In the genomic region with DNA sequence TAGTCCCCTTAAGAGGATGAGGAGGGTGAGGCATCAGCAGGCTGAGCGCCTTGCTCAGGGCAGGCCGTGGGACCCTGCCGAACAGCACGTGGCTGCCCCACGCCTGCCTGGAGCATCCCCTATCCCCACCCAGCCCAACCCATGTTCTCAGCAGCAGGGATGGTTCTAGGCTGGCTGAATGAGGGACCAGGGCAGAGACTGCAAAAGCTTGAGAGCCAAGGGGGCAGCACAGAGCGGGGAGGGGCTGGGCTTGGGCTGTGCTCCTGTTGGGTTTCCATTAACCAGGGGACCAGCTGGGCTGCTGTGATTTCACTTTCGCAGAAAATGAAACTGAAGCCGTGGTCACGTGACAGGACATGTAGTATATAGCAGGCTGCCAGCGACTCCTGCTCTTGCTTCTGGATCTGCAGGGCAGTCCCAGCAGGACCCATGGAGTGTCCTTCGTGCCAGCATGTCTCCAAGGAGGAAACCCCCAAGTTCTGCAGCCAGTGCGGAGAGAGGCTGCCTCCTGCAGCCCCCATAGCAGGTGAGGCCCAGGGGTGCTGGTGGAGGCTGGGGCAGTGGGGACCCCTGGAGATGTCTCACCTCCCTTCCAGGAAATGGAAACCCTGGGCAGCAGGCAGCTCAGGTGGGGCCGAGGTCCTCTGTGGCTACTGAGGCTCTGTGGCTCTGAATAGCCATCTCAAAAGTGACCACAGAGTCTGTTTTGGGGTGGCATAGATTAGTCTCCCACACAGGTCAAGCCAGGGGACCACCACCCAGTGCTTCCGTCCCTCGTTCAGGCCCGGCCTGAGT, we compare ENCODE assay signal across 1 cellular context.
TF ChIP-seq lines count a peak whose summit lies in the region.

No MANE protein-coding gene starts in this region.

TF ChIP-seq in SK-N-SH treated with all-trans-retinoic acid at 6 μM for 48 hours, 23 proteins besides CTCF, POLR2A, EP300 and RAD21 (continued from another document):
- TF ChIP-seq, protein P1, sequence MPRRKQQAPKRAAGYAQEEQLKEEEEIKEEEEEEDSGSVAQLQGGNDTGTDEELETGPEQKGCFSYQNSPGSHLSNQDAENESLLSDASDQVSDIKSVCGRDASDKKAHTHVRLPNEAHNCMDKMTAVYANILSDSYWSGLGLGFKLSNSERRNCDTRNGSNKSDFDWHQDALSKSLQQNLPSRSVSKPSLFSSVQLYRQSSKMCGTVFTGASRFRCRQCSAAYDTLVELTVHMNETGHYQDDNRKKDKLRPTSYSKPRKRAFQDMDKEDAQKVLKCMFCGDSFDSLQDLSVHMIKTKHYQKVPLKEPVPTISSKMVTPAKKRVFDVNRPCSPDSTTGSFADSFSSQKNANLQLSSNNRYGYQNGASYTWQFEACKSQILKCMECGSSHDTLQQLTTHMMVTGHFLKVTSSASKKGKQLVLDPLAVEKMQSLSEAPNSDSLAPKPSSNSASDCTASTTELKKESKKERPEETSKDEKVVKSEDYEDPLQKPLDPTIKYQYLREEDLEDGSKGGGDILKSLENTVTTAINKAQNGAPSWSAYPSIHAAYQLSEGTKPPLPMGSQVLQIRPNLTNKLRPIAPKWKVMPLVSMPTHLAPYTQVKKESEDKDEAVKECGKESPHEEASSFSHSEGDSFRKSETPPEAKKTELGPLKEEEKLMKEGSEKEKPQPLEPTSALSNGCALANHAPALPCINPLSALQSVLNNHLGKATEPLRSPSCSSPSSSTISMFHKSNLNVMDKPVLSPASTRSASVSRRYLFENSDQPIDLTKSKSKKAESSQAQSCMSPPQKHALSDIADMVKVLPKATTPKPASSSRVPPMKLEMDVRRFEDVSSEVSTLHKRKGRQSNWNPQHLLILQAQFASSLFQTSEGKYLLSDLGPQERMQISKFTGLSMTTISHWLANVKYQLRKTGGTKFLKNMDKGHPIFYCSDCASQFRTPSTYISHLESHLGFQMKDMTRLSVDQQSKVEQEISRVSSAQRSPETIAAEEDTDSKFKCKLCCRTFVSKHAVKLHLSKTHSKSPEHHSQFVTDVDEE (CRISPR knock-in tag; IDR thresholded peaks at IDR 0.05) = no peak
- TF ChIP-seq ZNF70 (CRISPR knock-in tag; IDR thresholded peaks at IDR 0.05) (no peak), TCF4 (CRISPR knock-in tag; IDR thresholded peaks at IDR 0.05; ENCODE audit: borderline replicate concordance) (no peak), RARB (CRISPR knock-in tag; IDR thresholded peaks at IDR 0.05) (no peak), SNAI2 (CRISPR knock-in tag; IDR thresholded peaks at IDR 0.05) (no peak)
- TF ChIP-seq, protein P2, sequence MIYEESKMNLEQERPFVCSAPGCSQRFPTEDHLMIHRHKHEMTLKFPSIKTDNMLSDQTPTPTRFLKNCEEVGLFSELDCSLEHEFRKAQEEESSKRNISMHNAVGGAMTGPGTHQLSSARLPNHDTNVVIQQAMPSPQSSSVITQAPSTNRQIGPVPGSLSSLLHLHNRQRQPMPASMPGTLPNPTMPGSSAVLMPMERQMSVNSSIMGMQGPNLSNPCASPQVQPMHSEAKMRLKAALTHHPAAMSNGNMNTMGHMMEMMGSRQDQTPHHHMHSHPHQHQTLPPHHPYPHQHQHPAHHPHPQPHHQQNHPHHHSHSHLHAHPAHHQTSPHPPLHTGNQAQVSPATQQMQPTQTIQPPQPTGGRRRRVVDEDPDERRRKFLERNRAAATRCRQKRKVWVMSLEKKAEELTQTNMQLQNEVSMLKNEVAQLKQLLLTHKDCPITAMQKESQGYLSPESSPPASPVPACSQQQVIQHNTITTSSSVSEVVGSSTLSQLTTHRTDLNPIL (CRISPR knock-in tag; IDR thresholded peaks at IDR 0.05; ENCODE audit: low read depth) = no peak
TF ChIP-seq in SK-N-SH treated with all-trans-retinoic acid at 6 μM for 48 hours: peak in this region for 0.
